10 cellular contexts compared by ENCODE assay signal in the genomic region with DNA sequence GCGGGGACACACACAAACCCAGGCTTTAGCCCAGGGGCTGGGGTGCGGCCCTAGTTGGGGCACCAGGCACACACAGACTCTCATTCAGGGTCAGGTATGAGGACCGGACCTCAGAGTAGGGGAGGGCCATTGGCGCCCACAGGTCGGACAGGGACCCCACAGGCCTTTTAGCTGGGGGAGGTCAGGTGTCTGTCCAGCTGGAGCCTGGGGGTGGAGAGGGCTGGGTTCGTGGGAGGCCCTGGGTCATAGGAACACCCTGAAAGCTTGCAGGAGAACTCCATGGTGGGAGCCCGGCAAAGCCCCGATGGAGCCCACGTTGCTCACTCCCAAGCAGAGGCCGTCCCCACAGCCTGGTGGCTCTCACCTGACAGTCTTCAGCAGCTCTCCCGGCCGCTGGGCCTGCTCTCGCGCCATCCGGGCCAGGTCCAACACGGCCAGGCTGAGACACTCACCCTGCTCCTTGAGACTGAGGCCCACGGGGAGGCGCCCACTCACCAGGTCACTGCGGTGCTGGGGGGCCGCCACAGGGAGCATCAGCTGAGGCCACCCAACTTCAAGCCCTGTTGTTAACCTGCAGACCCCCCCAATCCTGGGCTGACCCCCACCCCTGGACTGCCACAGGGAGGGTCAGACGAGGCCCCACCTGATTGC. TPM values are rescaled to one million over a fixed set of nuclear protein-coding genes. Genes with fewer than 3 reads are reported as not detected.
A peak's percentile ranks its signal among the peaks of the same experiment; 100 is the strongest.
DNase-seq lines count a peak whose midpoint lies in the region; ATAC-seq, FAIRE-seq and TF ChIP-seq lines count a peak whose summit lies in the region.
"Had no signal": no experiment of that assay in that cellular context is flagged by ENCODE, and none has a peak within 500 bp of the region (broad histone marks: within the 10 kb centered on the region; RNA-seq: fewer than 3 reads in every experiment).

No MANE protein-coding gene starts in this region.

- H3K27ac ChIP-seq in SK-N-MC (no peak overlapping the region), fibroblast of lung (ENCODE audit: insufficient read depth, low read length) (no peak overlapping the region), ovary (peak overlapping the region; percentile 87 to 92)

- no peaks in the 10 kb centered on the region for H3K79me2 ChIP-seq in fibroblast of lung (ENCODE audit: control insufficient read depth, insufficient read depth, low read length)

- no peak for TF ChIP-seq POLR2A in ovary (IDR thresholded peaks at IDR 0.05)
- TF ChIP-seq POLR2A in GM12891 (IDR thresholded peaks at IDR 0.05; ENCODE audit: low read depth, low read length): no peak

- CTCF ChIA-PET in BJ (lab: Yijun Ruan, JAX): interaction anchor here (1.2 kb wide), 1 partner anchor 12 kb away, joined by 4 read pairs; no protein-coding TSS in a partner anchor

- H3K27me3 ChIP-seq in BJ (ENCODE audit: control insufficient read depth, insufficient read depth, low read length): no peaks in the 10 kb centered on the region
- no peaks in the 10 kb centered on the region for H3K27me3 ChIP-seq in fibroblast of lung (ENCODE audit: control insufficient read depth, insufficient read depth, low read length)
- H3K27me3 ChIP-seq in ovary: no peaks in the 10 kb centered on the region

- peak overlapping the region; percentile 62 for H2AFZ ChIP-seq in fibroblast of lung (ENCODE audit: low read length)

- H3K9ac ChIP-seq in SK-N-MC (ENCODE audit: insufficient read length) (no peak overlapping the region), fibroblast of lung (ENCODE audit: insufficient read depth, low read length) (no peak overlapping the region)

- WGBS in ovary, 3 donors: 18 to 21% (median 19%) methylated on average over 20 to 21 of the region's 21 CpGs

- POLR2A ChIA-PET in BJ (lab: Charles Lee): no interaction called here

- intact Hi-C loops in ovary (cut with DNase I): no loop called here

- peaks cover 4% of the 10 kb centered on the region; the same call in 1 of the 2 replicates for H3K36me3 ChIP-seq in BJ (ENCODE audit: control insufficient read depth, insufficient read depth, low read length)
- H3K36me3 ChIP-seq in SK-N-MC (ENCODE audit: insufficient read depth, low read length): no peaks in the 10 kb centered on the region
- no peaks in the 10 kb centered on the region for H3K36me3 ChIP-seq in fibroblast of lung (ENCODE audit: control insufficient read depth, insufficient read depth, low read length)
- no peaks in the 10 kb centered on the region for H3K36me3 ChIP-seq in ovary

- peak overlapping the region; percentile 40 for H3K4me2 ChIP-seq in fibroblast of lung (ENCODE audit: extremely low read depth, insufficient read depth, low read length)

- ATAC-seq in GM18868 (IDR thresholded peaks at IDR 0.05; ENCODE audit: unreplicated experiment): no peak

- H3K4me1 ChIP-seq in fibroblast of lung (ENCODE audit: control insufficient read depth, extremely low read depth, insufficient read depth, low read length) (peaks cover 2% of the 10 kb centered on the region), ovary (ENCODE audit: insufficient read depth) (peaks cover 8% of the 10 kb centered on the region)

- DNase-seq in BJ (ENCODE audit: low read depth) (no peak), SK-N-MC (ENCODE audit: low read depth, low spot score) (no peak), fibroblast of lung (ENCODE audit: low read depth in 2 of 2) (no peak), ovary (peak; percentile 44 to 74 (median 63)), HuH-7.5 (ENCODE audit: low spot score) (no peak), NCI-H1105 (lab: John Stamatoyannopoulos, UW) (no peak), GM12891 (ENCODE audit: insufficient read length, low spot score) (no peak)

- H3K9me3 ChIP-seq in SK-N-MC (ENCODE audit: low read depth, low read length) (no peaks in the 10 kb centered on the region), fibroblast of lung (ENCODE audit: control insufficient read depth, insufficient read depth, low read depth, low read length) (no peaks in the 10 kb centered on the region), ovary (no peaks in the 10 kb centered on the region)

- H3K4me3 ChIP-seq in BJ (ENCODE audit: low read depth, low read length): peak overlapping the region; percentile 35
- H3K4me3 ChIP-seq in SK-N-MC: peak overlapping the region; percentile 65
- peak overlapping the region in 3 of 4 experiments; percentile 13 to 42 (median 20) for H3K4me3 ChIP-seq in fibroblast of lung (replicated peaks in 1 of 4; ENCODE audit: control extremely low read depth in 1 of 4, insufficient read depth in 1 of 4, low read depth in 3 of 4, low read length in 4 of 4)
- peak overlapping the region; percentile 28 for H3K4me3 ChIP-seq in ovary

- H4K20me1 ChIP-seq in fibroblast of lung (ENCODE audit: control insufficient read depth, extremely low read depth, insufficient read depth, low read length): no peaks in the 10 kb centered on the region

- no peak for FAIRE-seq in GM12891 (lab: Jason Lieb, UNC)

- TF ChIP-seq CTCF in BJ (IDR thresholded peaks at IDR 0.05; ENCODE audit: insufficient read depth, low read depth, low read length) (no peak), fibroblast of lung (conservative IDR thresholded peaks at IDR 0.05 in 1 of 2, IDR thresholded peaks at IDR 0.05 in 1 of 2; ENCODE audit: low read depth in 1 of 2, low read length in 2 of 2) (no peak), ovary (IDR thresholded peaks at IDR 0.05) (no peak)

- TF ChIP-seq EP300 in ovary (IDR thresholded peaks at IDR 0.05): no peak

TF ChIP-seq in GM12891, 5 proteins besides CTCF, POLR2A, EP300 and RAD21:
- TF ChIP-seq POLR2AphosphoS5 (IDR thresholded peaks at IDR 0.05; ENCODE audit: low read depth, low read length) (no peak), PAX5 (IDR thresholded peaks at IDR 0.05; ENCODE audit: insufficient read depth, low read length, severe bottlenecking) (no peak), SPI1 (IDR thresholded peaks at IDR 0.05; ENCODE audit: low read depth, low read length) (no peak), TAF1 (IDR thresholded peaks at IDR 0.05; ENCODE audit: low read depth, low read length) (no peak), POU2F2 (IDR thresholded peaks at IDR 0.05; ENCODE audit: low read depth, low read length) (no peak)
TF ChIP-seq in GM12891: peak in this region for 0.

RNA-seq across cellular contexts. Expression of a gene that starts 5.0 kb away (rescaled TPM):
- polyA plus RNA-seq in BJ (2011; rRNA removed) (3.3 and 6.1 TPM in 2 replicates), fibroblast of lung (0.26 and 1.1 TPM in 2 replicates), ovary (10 to 100 TPM in 1 of 2 donors, 1 to 10 TPM in 1; 6.6 to 12.7 TPM)
- polyA minus RNA-seq in BJ (2011; rRNA and poly(A)+ RNA removed): 7.4 and 9.4 TPM in 2 replicates
- total RNA-seq in fibroblast of lung (1.2 and 1.3 TPM in 2 replicates), ovary (10 to 100 TPM in 6 of 7 donors, 1 to 10 TPM in 1; 7.5 to 35.5 (median 25.7) TPM)
- 0.46 and 1.2 TPM in 2 replicates for polyA plus RNA-seq in fibroblast of lung (2012)
- polyA minus RNA-seq in fibroblast of lung (ENCODE audit: low replicate concordance): 2.9 and 6.4 TPM in 2 replicates
- 19.1 TPM for polyA plus RNA-seq in GM12891 (2012; ENCODE audit: low read depth, missing spikeins)

RNA-seq across cellular contexts. Expression of a gene that starts 16.9 kb away (rescaled TPM):
- polyA plus RNA-seq in BJ (2011; rRNA removed) (1,501 and 2,264 TPM in 2 replicates), fibroblast of lung (891 and 971 TPM in 2 replicates), ovary (1,000 to 10,000 TPM in 1 of 2 donors, 100 to 1,000 TPM in 1; 636 to 4,721 TPM)
- polyA minus RNA-seq in BJ (2011; rRNA and poly(A)+ RNA removed): 366 and 374 TPM in 2 replicates
- total RNA-seq in fibroblast of lung (1,148 and 1,427 TPM in 2 replicates), ovary (1,000 to 10,000 TPM; 2,762 to 5,071 (median 3,195) TPM)
- polyA plus RNA-seq in fibroblast of lung (2012): 1,793 and 1,913 TPM in 2 replicates
- 262 and 330 TPM in 2 replicates for polyA minus RNA-seq in fibroblast of lung (ENCODE audit: low replicate concordance)
- polyA plus RNA-seq in GM12891 (2012; ENCODE audit: low read depth, missing spikeins): 5,111 TPM

RNA-seq across cellular contexts. Expression of a gene that starts 21.5 kb away (rescaled TPM):
- polyA plus RNA-seq in BJ (2011; rRNA removed): 0.18 TPM in 1 of 2 replicates, not detected in the other
- not detected in 2 replicates for polyA minus RNA-seq in BJ (2011; rRNA and poly(A)+ RNA removed)
- not detected in 2 replicates for total RNA-seq in fibroblast of lung
- not detected in 2 replicates for polyA plus RNA-seq in fibroblast of lung
- polyA plus RNA-seq in fibroblast of lung (2012): 0.19 TPM in 1 of 2 replicates, not detected in the other
- polyA minus RNA-seq in fibroblast of lung (ENCODE audit: low replicate concordance): not detected in 2 replicates
- total RNA-seq in ovary: 1 to 10 TPM in 4 of 7 donors, under 1 TPM in 2, not detected in 1; 0.38 to 4.9 (median 1.4) TPM
- 100 to 1,000 TPM; 103 to 121 TPM for polyA plus RNA-seq in ovary
- 3.8 TPM for polyA plus RNA-seq in GM12891 (2012; ENCODE audit: low read depth, missing spikeins)
- total RNA-seq: cardiac septum, occipital lobe had no signal

RNA-seq across cellular contexts. Expression of a gene that starts 29.0 kb away (rescaled TPM):
- polyA plus RNA-seq in BJ (2011; rRNA removed) (not detected in 2 replicates), fibroblast of lung (not detected in 2 replicates), ovary (not detected)
- not detected in 2 replicates for polyA minus RNA-seq in BJ (2011; rRNA and poly(A)+ RNA removed)
- total RNA-seq in fibroblast of lung (not detected in 2 replicates), ovary (under 1 TPM in 1 of 7 donors, not detected in 6; 0.07 TPM)
- polyA plus RNA-seq in fibroblast of lung (2012): 0.03 TPM in 1 of 2 replicates, not detected in the other
- polyA minus RNA-seq in fibroblast of lung (ENCODE audit: low replicate concordance): not detected in 2 replicates
- 0.14 TPM for polyA plus RNA-seq in GM12891 (2012; ENCODE audit: low read depth, missing spikeins)
- total RNA-seq: cardiac septum had no signal

RNA-seq across cellular contexts. Expression of a gene that starts 47.9 kb away (rescaled TPM):
- polyA plus RNA-seq in BJ (2011; rRNA removed) (not detected in 2 replicates), fibroblast of lung (not detected in 2 replicates), ovary (under 1 TPM; 0.25 to 0.28 TPM)
- polyA minus RNA-seq in BJ (2011; rRNA and poly(A)+ RNA removed): not detected in 2 replicates
- total RNA-seq in fibroblast of lung (not detected in 2 replicates), ovary (under 1 TPM in 5 of 7 donors, not detected in 2; 0.34 to 0.79 (median 0.51) TPM)
- not detected in 2 replicates for polyA plus RNA-seq in fibroblast of lung (2012)
- polyA minus RNA-seq in fibroblast of lung (ENCODE audit: low replicate concordance): not detected in 2 replicates
- not detected for polyA plus RNA-seq in GM12891 (2012; ENCODE audit: low read depth, missing spikeins)
- total RNA-seq: cardiac septum, occipital lobe had no signal

Comparison
In these comparisons a context has a peak if more than half of its experiments do, and no peak if none do; other contexts are left out.
1. DNase-seq: peak in ovary (5 of 5); none in BJ (single experiment), SK-N-MC (single experiment), fibroblast of lung (0 of 2), HuH-7.5 (single experiment), NCI-H1105 (single experiment) and GM12891 (single experiment).
2. H3K27ac ChIP-seq: peak in ovary (2 of 2); none in SK-N-MC (single experiment) and fibroblast of lung (single experiment).
3. RNA of a gene that starts 21.5 kb away (polyA plus RNA-seq): 103 to 121 TPM in ovary; 0.18 TPM in BJ and 0.19 TPM in fibroblast of lung; every median in the first group is over 10 times any median in the second.
4. Peak in every context shown above with its lines, with median percentiles within 50 percentile points of each other: H3K4me3 ChIP-seq.